In genomic region chr2:226558418-226558817, GRCh38 we compare ENCODE assay signal across 24 cellular contexts.
"Had no signal": no experiment of that assay in that cellular context is flagged by ENCODE, and none has a peak within 500 bp of the region (broad histone marks: within the 10 kb centered on the region; RNA-seq: fewer than 3 reads in every experiment).

No MANE protein-coding gene starts in this region.

- FAIRE-seq: colon, islet of Langerhans, small intestine had no signal

- H3K27me3 ChIP-seq: gastrocnemius medialis, neural progenitor cell, tibial nerve, upper lobe of right lung, vagina had no signal

- H3K4me2 ChIP-seq: neural progenitor cell had no signal

- H3K9me3 ChIP-seq: gastrocnemius medialis, thoracic aorta, tibial nerve, upper lobe of right lung, vagina had no signal

- ATAC-seq: esophagus mucosa; gastrocnemius medialis; naive thymus-derived CD4-positive, alpha-beta T cell; stimulated activated naive B cell treated with anti-CD40 and anti-IgM and Interleukin-4, amounts not matched to agents 10 μg/mL and 1 μg/mL and 100 μg/mL, for 72 hours; upper lobe of right lung had no signal

- H3K79me2 ChIP-seq: parathyroid adenoma had no signal

- H2AFZ ChIP-seq: neural progenitor cell, parathyroid adenoma had no signal

- H3K36me3 ChIP-seq: gastrocnemius medialis, neural progenitor cell, thoracic aorta, tibial nerve, upper lobe of right lung, vagina had no signal

- H3K27ac ChIP-seq: epithelial cell of prostate, gastrocnemius medialis, neural progenitor cell, parathyroid adenoma, thoracic aorta, tibial nerve, upper lobe of right lung, vagina had no signal

- H3K9ac ChIP-seq: neural progenitor cell, parathyroid adenoma had no signal

- DNase-seq: effector CD8-positive, alpha-beta T cell; endodermal cell; foreskin fibroblast; gastrocnemius medialis; head of caudate nucleus; hippocampal formation; kidney glomerular epithelial cell; mesenchymal stem cell; midbrain; naive thymus-derived CD4-positive, alpha-beta T cell; small intestine; stimulated activated CD4-positive, alpha-beta T cell treated with anti-CD3 and anti-CD28 coated beads, Interleukin-15, amount 100 ng/mL, for 24 hours; stimulated activated CD4-positive, alpha-beta T cell treated with anti-CD3 and anti-CD28 coated beads, Interleukin-2, amount 100 ng/mL, for 48 hours; stimulated activated naive B cell treated with anti-CD40 and anti-IgM and Interleukin-4, amounts not matched to agents 10 μg/mL and 1 μg/mL and 100 μg/mL, for 72 hours; upper lobe of right lung had no signal

- H3K4me3 ChIP-seq: gastrocnemius medialis, neural progenitor cell, thoracic aorta, tibial nerve, upper lobe of right lung, vagina had no signal

- H3K4me1 ChIP-seq: gastrocnemius medialis, neural progenitor cell, parathyroid adenoma, tibial nerve, upper lobe of right lung, vagina had no signal
